In the genomic region with DNA sequence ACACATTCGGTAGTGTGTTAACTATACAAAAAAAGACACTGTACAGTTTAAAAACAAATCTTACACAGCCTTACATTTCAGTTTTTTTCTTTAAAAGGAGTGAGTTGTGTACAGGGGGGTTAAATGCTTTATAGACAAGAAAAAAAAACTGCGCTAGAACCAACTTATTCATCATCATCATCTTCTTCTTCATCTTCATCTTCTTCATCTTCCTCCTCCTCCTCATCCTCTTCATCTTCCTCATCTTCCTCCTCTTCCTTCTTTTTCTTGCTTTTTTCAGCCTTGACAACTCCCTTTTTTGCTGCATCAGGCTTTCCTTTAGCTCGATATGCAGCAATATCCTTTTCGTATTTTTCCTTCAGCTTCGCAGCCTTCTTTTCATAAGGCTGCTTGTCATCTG, we compare ENCODE assay signal across 1 cellular context. TPM values are rescaled to one million over a fixed set of nuclear protein-coding genes. Genes with fewer than 3 reads are reported as not detected.
"Had no signal": no experiment of that assay in that cellular context is flagged by ENCODE, and none has a peak within 500 bp of the region (broad histone marks: within the 10 kb centered on the region; RNA-seq: fewer than 3 reads in every experiment).

No MANE protein-coding gene starts in this region.

RNA-seq across cellular contexts. Expression of a gene that starts 49.3 kb away (rescaled TPM):
- polyA plus RNA-seq: IgD-negative memory B cell had no signal
